39 cellular contexts compared by ENCODE assay signal in genomic region chr19:14968247-14968646, GRCh38. TPM values are rescaled to one million over a fixed set of nuclear protein-coding genes. Genes with fewer than 3 reads are reported as not detected.
"Had no signal": no experiment of that assay in that cellular context is flagged by ENCODE, and none has a peak within 500 bp of the region (broad histone marks: within the 10 kb centered on the region; RNA-seq: fewer than 3 reads in every experiment).

No MANE protein-coding gene starts in this region.

- H3K4me2 ChIP-seq: KMS-11 had no signal

- DNase-seq: Karpas-422, Kasumi-1, KG1, MG63, MM.1S, MV-4-11, NCI-H1048, NCI-H1092, NCI-H1092 treated with DMSO at 0.1 percent for 48 hours, NCI-H1105, NCI-H1105 treated with DMSO at 0.1 percent for 48 hours, NCI-H1417, NCI-H1417 treated with DMSO at 0.1 percent for 48 hours, NCI-H1436, NCI-H1436 treated with DMSO at 0.1 percent for 48 hours, NCI-H146, NCI-H1694, NCI-H1694 treated with DMSO at 0.1 percent for 48 hours, NCI-H187, NCI-H187 treated with DMSO at 0.1 percent for 48 hours, NCI-H1930, NCI-H2029, NCI-H2029 treated with DMSO at 0.1 percent for 48 hours, NCI-H2081, NCI-H2081 treated with DMSO at 0.1 percent for 48 hours, NCI-H2107, NCI-H2171, NCI-H2171 treated with DMSO at 0.1 percent for 48 hours, NCI-H2227 treated with DMSO at 0.1 percent for 48 hours, NCI-H226, NCI-H345, NCI-H446, NCI-H446 treated with DMSO at 0.1 percent for 48 hours, NCI-H510A had no signal

- H3K9ac ChIP-seq: KMS-11 had no signal

- H3K9me3 ChIP-seq: MG63 had no signal

- H3K4me3 ChIP-seq: MG63 had no signal

- H3K36me3 ChIP-seq: MG63 had no signal

- H3K27ac ChIP-seq: KMS-11 had no signal

RNA-seq across cellular contexts. Expression of gene SLC1A6, which starts 11.4 kb away (rescaled TPM):
- total RNA-seq: LHCN-M2, M059J, MCF 10A, NCI-H460 had no signal

RNA-seq across cellular contexts. Expression of gene OR7C2, which starts 27.0 kb away (rescaled TPM):
- total RNA-seq: LHCN-M2, M059J, MCF 10A, NCI-H460 had no signal
